ENCODE assay signal across 8 cellular contexts in the genomic region with DNA sequence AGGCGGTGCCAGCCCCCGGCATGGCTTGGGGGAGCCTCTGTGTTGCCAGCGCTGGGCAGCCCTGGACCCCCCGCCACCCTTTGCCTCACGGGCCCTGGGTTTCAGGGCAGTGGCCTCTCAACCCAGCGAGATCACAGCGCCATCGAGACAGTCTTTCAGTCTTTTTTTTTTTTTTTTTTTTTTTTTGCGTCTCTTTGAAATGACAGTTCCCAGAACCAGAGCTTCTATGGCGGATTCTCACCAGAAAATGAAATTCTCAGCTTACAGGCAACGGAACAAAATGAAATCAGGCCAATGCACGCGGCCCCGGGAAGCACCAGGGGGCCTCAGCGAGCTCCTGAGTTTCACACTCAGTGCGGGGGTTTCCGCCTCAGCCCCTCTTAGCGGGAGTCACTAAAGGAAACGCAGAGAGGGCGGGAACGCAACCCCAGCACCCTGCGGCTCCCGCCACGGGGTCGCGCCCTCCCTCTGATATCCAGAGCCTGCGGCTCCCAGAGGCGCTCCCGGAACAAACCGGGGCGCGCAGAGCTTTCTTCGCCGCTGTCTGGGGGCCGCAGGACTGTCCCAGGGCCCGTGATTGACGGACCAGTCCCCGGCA. TPM values are rescaled to one million over a fixed set of nuclear protein-coding genes. Genes with fewer than 3 reads are reported as not detected.
DNase-seq lines count a peak whose midpoint lies in the region; ATAC-seq and TF ChIP-seq lines count a peak whose summit lies in the region.

No MANE protein-coding gene starts in this region.

- DNase-seq in SJCRH30 = peak; percentile 86 to 89
- DNase-seq in activated naive CD4-positive, alpha-beta T cell treated with anti-CD3 and anti-CD28 coated beads, Interleukin-2, amount 50 U/mL, for 16 hours = peak; percentile 86
- DNase-seq in glomerular visceral epithelial cell (ENCODE audit: extremely low spot score) = peak; percentile 76
- DNase-seq in osteocyte (ENCODE audit: extremely low spot score, unreplicated experiment) = no peak
- peak; percentile 78 for DNase-seq in testis

- H3K79me2 ChIP-seq in DOHH2 (ENCODE audit: control insufficient read depth, low read length) = no peaks in the 10 kb centered on the region

- H3K9me2 ChIP-seq in DOHH2 (replicated peaks; ENCODE audit: control insufficient read depth, low read length) = no peaks in the 10 kb centered on the region

- H3K36me3 ChIP-seq in DOHH2 (ENCODE audit: control insufficient read depth, low read length) = no peaks in the 10 kb centered on the region
- no peaks in the 10 kb centered on the region for H3K36me3 ChIP-seq in HUES6 (ENCODE audit: control insufficient read depth, insufficient read depth, low read length)
- H3K36me3 ChIP-seq in SJCRH30 = no peaks in the 10 kb centered on the region
- H3K36me3 ChIP-seq in testis (ENCODE audit: low read depth, missing control alignments) = no peaks in the 10 kb centered on the region

- H3K9me3 ChIP-seq in DOHH2 (ENCODE audit: control insufficient read depth, insufficient read depth, low read length) = no peaks in the 10 kb centered on the region
- no peaks in the 10 kb centered on the region for H3K9me3 ChIP-seq in HUES6 (ENCODE audit: control insufficient read depth, insufficient read depth, low read depth, low read length)
- no peaks in the 10 kb centered on the region for H3K9me3 ChIP-seq in SJCRH30 (replicated peaks)
- H3K9me3 ChIP-seq in testis = no peaks in the 10 kb centered on the region

- peak overlapping the region; percentile 82 for H3K9ac ChIP-seq in HUES6 (ENCODE audit: low read length)

- H3K36me3 Mint-ChIP-seq in osteocyte (ENCODE audit: unreplicated experiment) = no peaks in the 10 kb centered on the region

- 1 to 4% methylated on average over 12 to 37 of the region's 38 CpGs for WGBS in testis, 2 donors

- peak overlapping the region; percentile 97 for H3K27ac Mint-ChIP-seq in osteocyte (ENCODE audit: unreplicated experiment)

- TF ChIP-seq POLR2A in testis (IDR thresholded peaks at IDR 0.05) = no peak

- H3K27me3 Mint-ChIP-seq in osteocyte (ENCODE audit: unreplicated experiment) = no peaks in the 10 kb centered on the region

- H3K27ac ChIP-seq in DOHH2 (ENCODE audit: low read depth, low read length) = no peak overlapping the region
- peak overlapping the region; percentile 89; the same call in 1 of the 2 replicates for H3K27ac ChIP-seq in HUES6 (ENCODE audit: low read depth, low read length)
- H3K27ac ChIP-seq in SJCRH30 = peak overlapping the region; percentile 85
- H3K27ac ChIP-seq in testis = peak overlapping the region; percentile 82 to 90

- H3K9me3 Mint-ChIP-seq in osteocyte (ENCODE audit: unreplicated experiment) = no peaks in the 10 kb centered on the region

- H3K4me1 ChIP-seq in DOHH2 (ENCODE audit: control insufficient read depth, low read length) (no peaks in the 10 kb centered on the region), HUES6 (ENCODE audit: control insufficient read depth, insufficient read depth, low read length) (peaks cover 34% of the 10 kb centered on the region), SJCRH30 (peaks cover 28% of the 10 kb centered on the region), testis (peaks cover 49% of the 10 kb centered on the region)

- ATAC-seq in GM21717 (IDR thresholded peaks at IDR 0.05; ENCODE audit: unreplicated experiment) = no peak

- TF ChIP-seq CTCF in DOHH2 (IDR thresholded peaks at IDR 0.05; ENCODE audit: low read depth, low read length, poor library complexity, severe bottlenecking) (peak; percentile 61), osteocyte (IDR thresholded peaks at IDR 0.05) (peak; percentile 80), testis (IDR thresholded peaks at IDR 0.05) (peak in 2 of 3 experiments; percentile 53)

- no peak overlapping the region for H3K4me3 ChIP-seq in DOHH2 (ENCODE audit: low read length)
- H3K4me3 ChIP-seq in HUES6 (ENCODE audit: low read depth, low read length) = peak overlapping the region; percentile 65
- H3K4me3 ChIP-seq in SJCRH30 = peak overlapping the region; percentile 56
- peak overlapping the region; percentile 47 to 58 for H3K4me3 ChIP-seq in testis

- H4K20me1 ChIP-seq in DOHH2 (ENCODE audit: control insufficient read depth, insufficient read depth, low read depth, low read length) = no peaks in the 10 kb centered on the region

- intact Hi-C loops in testis (cut with DNase I; ENCODE audit: low total_unique reads) = loop anchor here (5.0 kb wide), 1 partner anchor 124 kb away; a partner anchor contains a TSS

- H3K4me2 ChIP-seq in DOHH2 (ENCODE audit: low read length) = peak overlapping the region; percentile 36; the same call in 1 of the 2 replicates

- peaks cover 66% of the 10 kb centered on the region for H3K4me1 Mint-ChIP-seq in osteocyte (ENCODE audit: unreplicated experiment)

- H3K4me3 Mint-ChIP-seq in osteocyte (ENCODE audit: unreplicated experiment) = peak overlapping the region; percentile 68

- H3K27me3 ChIP-seq in DOHH2 (ENCODE audit: control insufficient read depth, low read length) (peaks cover 15% of the 10 kb centered on the region), HUES6 (ENCODE audit: control insufficient read depth, insufficient read depth, low read length) (0 out of 2 replicates have a peak, but pooled peaks cover 6% of the 10 kb centered on the region), SJCRH30 (no peaks in the 10 kb centered on the region), testis (no peaks in the 10 kb centered on the region)

- H3F3A ChIP-seq in DOHH2 (ENCODE audit: control insufficient read depth, insufficient read depth) = no peaks in the 10 kb centered on the region

RNA-seq across cellular contexts. Expression of a gene that starts 8.0 kb away (rescaled TPM):
- total RNA-seq in SJCRH30 (2014; rRNA removed; shearing (Covaris generic)) = 12.6 and 13.3 TPM in 2 replicates
- total RNA-seq in osteocyte = 1,503 and 1,582 TPM in 2 replicates
- 100 to 1,000 TPM; 166 to 178 TPM for total RNA-seq in testis
- 197 TPM for polyA plus RNA-seq in testis (ENCODE audit: insufficient read depth, low read depth, low replicate concordance)

Comparison
In these comparisons a context has a peak if more than half of its experiments do, and no peak if none do; other contexts are left out.
1. RNA of a gene that starts 8.0 kb away (total RNA-seq): 1,503 to 1,582 TPM in osteocyte and 166 to 178 TPM in testis; 12.6 to 13.3 TPM in SJCRH30; every median in the first group is over 10 times any median in the second.
2. Peak in every context shown above with its lines, with median percentiles within 50 percentile points of each other: CTCF ChIP-seq.